In genomic region chr2:225004531-225004930, GRCh38 we compare ENCODE assay signal across 2 cellular contexts.
TF ChIP-seq lines count a peak whose summit lies in the region.

No MANE protein-coding gene starts in this region.

TF ChIP-seq in endothelial cell of umbilical vein, 7 proteins besides CTCF, POLR2A, EP300 and RAD21:
- TF ChIP-seq EZH2 (IDR thresholded peaks at IDR 0.05; ENCODE audit: borderline replicate concordance, low read depth, low read length, severe bottlenecking) (no peak), FOS (IDR thresholded peaks at IDR 0.05; ENCODE audit: borderline replicate concordance, insufficient read depth, low read length) (no peak), MYC (IDR thresholded peaks at IDR 0.05; ENCODE audit: low read depth, low read length) (no peak), MAX (IDR thresholded peaks at IDR 0.05; ENCODE audit: insufficient read depth, insufficient read length) (no peak), JUN (IDR thresholded peaks at IDR 0.05; ENCODE audit: borderline replicate concordance, insufficient read depth, insufficient read length, low read depth) (no peak), GATA2 (IDR thresholded peaks at IDR 0.05; ENCODE audit: insufficient read depth, insufficient read length, low read depth, low read length) (no peak), POLR2AphosphoS5 (IDR thresholded peaks at IDR 0.05; ENCODE audit: insufficient read depth, low read depth, low read length) (no peak)

TF ChIP-seq in HepG2, 621 proteins besides CTCF, POLR2A, EP300 and RAD21:
- TF ChIP-seq YEATS2 (CRISPR knock-in tag; IDR thresholded peaks at IDR 0.05; ENCODE audit: borderline replicate concordance): no peak
- TF ChIP-seq ZFP36L1 (CRISPR knock-in tag; IDR thresholded peaks at IDR 0.05): no peak
- TF ChIP-seq ZNF414 (CRISPR knock-in tag; IDR thresholded peaks at IDR 0.05): no peak
- TF ChIP-seq RORA (CRISPR knock-in tag; IDR thresholded peaks at IDR 0.05): no peak
- no peak for TF ChIP-seq NKX3-1 (CRISPR knock-in tag; IDR thresholded peaks at IDR 0.05)
- no peak for TF ChIP-seq AKAP8 (CRISPR knock-in tag; IDR thresholded peaks at IDR 0.05)
- TF ChIP-seq HMGXB3 (CRISPR knock-in tag; IDR thresholded peaks at IDR 0.05; ENCODE audit: borderline replicate concordance): no peak
